ENCODE assay signal across 4 cellular contexts in genomic region chr7:35670856-35671569, GRCh38.
TF ChIP-seq lines count a peak whose summit lies in the region.

No MANE protein-coding gene starts in this region.

TF ChIP-seq in A549, 52 proteins besides CTCF, POLR2A, EP300 and RAD21:
- TF ChIP-seq MAFK (IDR thresholded peaks at IDR 0.05; ENCODE audit: partially characterized antibody) (peak; percentile 68), NFE2L2 (conservative IDR thresholded peaks at IDR 0.05; ENCODE audit: low read length) (0 out of 2 replicates have a peak, but pooled peaks have one; percentile 17), RFX5 (IDR thresholded peaks at IDR 0.05) (no peak)

TF ChIP-seq in GM23338, 12 proteins besides CTCF, POLR2A, EP300 and RAD21:
- TF ChIP-seq JUNB (IDR thresholded peaks at IDR 0.05; ENCODE audit: unreplicated experiment) = no peak
- no peak for TF ChIP-seq POLR2AphosphoS5 (IDR thresholded peaks at IDR 0.05; ENCODE audit: low read depth)
- no peak for TF ChIP-seq EZH2phosphoT487 (IDR thresholded peaks at IDR 0.05; ENCODE audit: unreplicated experiment)
- TF ChIP-seq REST (IDR thresholded peaks at IDR 0.05; ENCODE audit: unreplicated experiment) = no peak

TF ChIP-seq in WTC11, 78 proteins besides CTCF, POLR2A, EP300 and RAD21:
- no peak for TF ChIP-seq JAZF1 (CRISPR knock-in tag; IDR thresholded peaks at IDR 0.05)
- no peak for TF ChIP-seq ETV6 (CRISPR knock-in tag; IDR thresholded peaks at IDR 0.05)
- peak; percentile 89 for TF ChIP-seq NFE2L1 (CRISPR knock-in tag; IDR thresholded peaks at IDR 0.05)

TF ChIP-seq in endothelial cell of umbilical vein, 7 proteins besides CTCF, POLR2A, EP300 and RAD21:
- TF ChIP-seq MAX (IDR thresholded peaks at IDR 0.05; ENCODE audit: insufficient read depth, insufficient read length) (no peak), GATA2 (IDR thresholded peaks at IDR 0.05; ENCODE audit: insufficient read depth, insufficient read length, low read depth, low read length) (no peak), MYC (IDR thresholded peaks at IDR 0.05; ENCODE audit: low read depth, low read length) (no peak), JUN (IDR thresholded peaks at IDR 0.05; ENCODE audit: borderline replicate concordance, insufficient read depth, insufficient read length, low read depth) (no peak), FOS (IDR thresholded peaks at IDR 0.05; ENCODE audit: borderline replicate concordance, insufficient read depth, low read length) (no peak), POLR2AphosphoS5 (IDR thresholded peaks at IDR 0.05; ENCODE audit: insufficient read depth, low read depth, low read length) (no peak), EZH2 (IDR thresholded peaks at IDR 0.05; ENCODE audit: borderline replicate concordance, low read depth, low read length, severe bottlenecking) (no peak)
